ENCODE assay signal across 1 cellular context in genomic region chr18:35240664-35241522, GRCh38.
TF ChIP-seq lines count a peak whose summit lies in the region.

ZNF397 (plus strand) TSS chr18:35241034; CDS start chr18:35242471, 1,437 bp downstream.

TF ChIP-seq in HepG2, 621 proteins besides CTCF, POLR2A, EP300 and RAD21 (continued from another document and continues in another):
- TF ChIP-seq HOMEZ (CRISPR knock-in tag; IDR thresholded peaks at IDR 0.05; ENCODE audit: low read depth), result peak; percentile 51; the same call in 1 of the 2 replicates
- TF ChIP-seq TSC22D2 (CRISPR knock-in tag; IDR thresholded peaks at IDR 0.05; ENCODE audit: borderline replicate concordance), result peak; percentile 62; the same call in 1 of the 2 replicates
- TF ChIP-seq, protein P1, sequence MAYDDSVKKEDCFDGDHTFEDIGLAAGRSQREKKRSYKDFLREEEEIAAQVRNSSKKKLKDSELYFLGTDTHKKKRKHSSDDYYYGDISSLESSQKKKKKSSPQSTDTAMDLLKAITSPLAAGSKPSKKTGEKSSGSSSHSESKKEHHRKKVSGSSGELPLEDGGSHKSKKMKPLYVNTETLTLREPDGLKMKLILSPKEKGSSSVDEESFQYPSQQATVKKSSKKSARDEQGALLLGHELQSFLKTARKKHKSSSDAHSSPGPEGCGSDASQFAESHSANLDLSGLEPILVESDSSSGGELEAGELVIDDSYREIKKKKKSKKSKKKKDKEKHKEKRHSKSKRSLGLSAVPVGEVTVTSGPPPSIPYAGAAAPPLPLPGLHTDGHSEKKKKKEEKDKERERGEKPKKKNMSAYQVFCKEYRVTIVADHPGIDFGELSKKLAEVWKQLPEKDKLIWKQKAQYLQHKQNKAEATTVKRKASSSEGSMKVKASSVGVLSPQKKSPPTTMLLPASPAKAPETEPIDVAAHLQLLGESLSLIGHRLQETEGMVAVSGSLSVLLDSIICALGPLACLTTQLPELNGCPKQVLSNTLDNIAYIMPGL (CRISPR knock-in tag; IDR thresholded peaks at IDR 0.05; ENCODE audit: borderline replicate concordance in 1 of 2, low read depth in 1 of 2), result peak; percentile 70 to 78
- no peak for TF ChIP-seq SIX1 (CRISPR knock-in tag; IDR thresholded peaks at IDR 0.05; ENCODE audit: borderline replicate concordance)
- TF ChIP-seq ZNF746 (CRISPR knock-in tag; IDR thresholded peaks at IDR 0.05), result no peak
- peak; percentile 64 for TF ChIP-seq NR0B2 (CRISPR knock-in tag; IDR thresholded peaks at IDR 0.05)
- TF ChIP-seq THAP11 (CRISPR knock-in tag; IDR thresholded peaks at IDR 0.05), result peak; percentile 87
- peak; percentile 29; the same call in 1 of the 2 replicates for TF ChIP-seq POGK (CRISPR knock-in tag; conservative IDR thresholded peaks at IDR 0.05)
- no peak for TF ChIP-seq ZNF30 (CRISPR knock-in tag; IDR thresholded peaks at IDR 0.05)
- no peak for TF ChIP-seq SIN3B (IDR thresholded peaks at IDR 0.05; ENCODE audit: low read length)
- TF ChIP-seq HNRNPL (IDR thresholded peaks at IDR 0.05; ENCODE audit: low read depth, low read length), result no peak
- TF ChIP-seq, protein P2, sequence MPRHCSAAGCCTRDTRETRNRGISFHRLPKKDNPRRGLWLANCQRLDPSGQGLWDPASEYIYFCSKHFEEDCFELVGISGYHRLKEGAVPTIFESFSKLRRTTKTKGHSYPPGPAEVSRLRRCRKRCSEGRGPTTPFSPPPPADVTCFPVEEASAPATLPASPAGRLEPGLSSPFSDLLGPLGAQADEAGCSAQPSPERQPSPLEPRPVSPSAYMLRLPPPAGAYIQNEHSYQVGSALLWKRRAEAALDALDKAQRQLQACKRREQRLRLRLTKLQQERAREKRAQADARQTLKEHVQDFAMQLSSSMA (CRISPR knock-in tag; IDR thresholded peaks at IDR 0.05), result no peak
- no peak for TF ChIP-seq ZBTB3 (CRISPR knock-in tag; IDR thresholded peaks at IDR 0.05; ENCODE audit: borderline replicate concordance, low read depth)
- peak; percentile 29; the same call in 1 of the 2 replicates for TF ChIP-seq ESRRA (CRISPR knock-in tag; IDR thresholded peaks at IDR 0.05; ENCODE audit: low read depth)
- TF ChIP-seq MTF2 (CRISPR knock-in tag; IDR thresholded peaks at IDR 0.05; ENCODE audit: borderline replicate concordance), result no peak; the same call in 1 of the 2 replicates
- no peak for TF ChIP-seq HNRNPK (IDR thresholded peaks at IDR 0.05; ENCODE audit: low read depth, low read length, poor library complexity, severe bottlenecking)
- peak; percentile 59; the same call in 1 of the 2 replicates for TF ChIP-seq HDAC2 (CRISPR knock-in tag; IDR thresholded peaks at IDR 0.05)
- TF ChIP-seq ZNF414 (CRISPR knock-in tag; IDR thresholded peaks at IDR 0.05), result no peak
- TF ChIP-seq WIZ (CRISPR knock-in tag; IDR thresholded peaks at IDR 0.05), result no peak
- peak; percentile 54; the same call in 1 of the 3 replicates for TF ChIP-seq MXI1 (IDR thresholded peaks at IDR 0.05; ENCODE audit: borderline replicate concordance, low read depth, low read length)
- peak; percentile 25; the same call in 1 of the 2 replicates for TF ChIP-seq SIN3A (IDR thresholded peaks at IDR 0.05; ENCODE audit: borderline replicate concordance, low read depth, low read length)
- no peak for TF ChIP-seq BCLAF1 (IDR thresholded peaks at IDR 0.05)
- TF ChIP-seq, protein P3, sequence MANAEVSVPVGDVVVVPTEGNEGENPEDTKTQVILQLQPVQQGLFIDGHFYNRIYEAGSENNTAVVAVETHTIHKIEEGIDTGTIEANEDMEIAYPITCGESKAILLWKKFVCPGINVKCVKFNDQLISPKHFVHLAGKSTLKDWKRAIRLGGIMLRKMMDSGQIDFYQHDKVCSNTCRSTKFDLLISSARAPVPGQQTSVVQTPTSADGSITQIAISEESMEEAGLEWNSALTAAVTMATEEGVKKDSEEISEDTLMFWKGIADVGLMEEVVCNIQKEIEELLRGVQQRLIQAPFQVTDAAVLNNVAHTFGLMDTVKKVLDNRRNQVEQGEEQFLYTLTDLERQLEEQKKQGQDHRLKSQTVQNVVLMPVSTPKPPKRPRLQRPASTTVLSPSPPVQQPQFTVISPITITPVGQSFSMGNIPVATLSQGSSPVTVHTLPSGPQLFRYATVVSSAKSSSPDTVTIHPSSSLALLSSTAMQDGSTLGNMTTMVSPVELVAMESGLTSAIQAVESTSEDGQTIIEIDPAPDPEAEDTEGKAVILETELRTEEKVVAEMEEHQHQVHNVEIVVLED (CRISPR knock-in tag; IDR thresholded peaks at IDR 0.05; ENCODE audit: borderline replicate concordance), result peak; percentile 78
- peak; percentile 96 for TF ChIP-seq ZNF501 (CRISPR knock-in tag; IDR thresholded peaks at IDR 0.05)
- TF ChIP-seq THAP9 (CRISPR knock-in tag; IDR thresholded peaks at IDR 0.05; ENCODE audit: borderline replicate concordance), result peak; percentile 88
- peak; percentile 65 for TF ChIP-seq CREB1 (IDR thresholded peaks at IDR 0.05)
- TF ChIP-seq CREB1 (CRISPR knock-in tag; IDR thresholded peaks at IDR 0.05), result peak; percentile 71
- TF ChIP-seq NFE2 (CRISPR knock-in tag; IDR thresholded peaks at IDR 0.05), result no peak
- no peak; the same call in 1 of the 2 replicates for TF ChIP-seq ZNF891 (CRISPR knock-in tag; IDR thresholded peaks at IDR 0.05)
- no peak; the same call in 1 of the 2 replicates for TF ChIP-seq NCOA2 (CRISPR knock-in tag; IDR thresholded peaks at IDR 0.05)
- no peak for TF ChIP-seq SMAD9 (CRISPR knock-in tag; IDR thresholded peaks at IDR 0.05)
- TF ChIP-seq NR2F6 (IDR thresholded peaks at IDR 0.05), result peak; percentile 36
- peak; percentile 64 for TF ChIP-seq NR2F6 (CRISPR knock-in tag; IDR thresholded peaks at IDR 0.05)
- TF ChIP-seq ZNF142 (CRISPR knock-in tag; IDR thresholded peaks at IDR 0.05), result peak; percentile 83; the same call in 1 of the 2 replicates
- TF ChIP-seq ZNF460 (CRISPR knock-in tag; IDR thresholded peaks at IDR 0.05; ENCODE audit: borderline replicate concordance), result no peak; the same call in 1 of the 2 replicates
- no peak for TF ChIP-seq ATF5 (CRISPR knock-in tag; IDR thresholded peaks at IDR 0.05; ENCODE audit: low read depth)
